Comparison of ENCODE assay signal across 27 cellular contexts in the genomic region with DNA sequence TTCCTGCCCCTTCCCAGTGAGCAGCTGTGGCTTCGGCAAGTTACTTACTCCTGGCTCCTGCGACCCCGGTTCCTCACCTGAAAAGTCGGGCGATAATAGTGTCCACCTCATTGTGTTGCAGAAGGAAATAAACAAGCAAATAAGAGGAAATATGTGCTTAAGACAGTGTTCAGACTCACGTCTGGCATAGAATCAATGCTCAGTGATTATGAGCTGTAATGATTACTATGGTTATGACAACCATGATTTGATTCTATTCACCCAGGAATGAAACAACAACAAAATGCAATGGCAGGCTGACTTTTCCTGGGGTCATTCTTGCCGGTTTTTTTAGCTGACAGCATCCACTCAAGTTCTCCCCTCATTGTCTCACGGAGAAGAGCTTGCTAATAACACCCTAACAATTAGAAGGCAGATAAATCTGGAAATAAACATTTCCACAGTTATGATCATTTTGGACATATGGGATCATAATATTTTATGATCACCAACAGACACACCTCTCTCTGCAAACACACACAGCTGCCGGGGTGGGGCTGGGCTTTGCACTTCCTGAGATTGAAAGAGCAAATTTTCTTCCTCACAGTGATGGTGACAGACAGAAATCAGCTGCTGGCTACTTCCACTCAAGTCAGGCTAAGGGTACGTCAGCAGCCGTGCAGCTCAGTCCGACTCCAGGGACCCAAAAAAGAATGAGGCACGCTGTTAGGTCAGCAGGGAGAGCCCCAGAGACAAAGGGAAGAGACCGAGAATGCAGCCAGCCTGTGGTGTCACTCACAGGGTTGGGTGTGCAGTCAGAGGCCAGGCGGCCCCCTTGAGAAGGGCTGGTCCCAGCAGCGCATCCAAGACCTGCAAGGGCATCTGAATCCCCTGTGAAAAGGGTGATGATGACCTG.
DNase-seq lines count a peak whose midpoint lies in the region; ATAC-seq and TF ChIP-seq lines count a peak whose summit lies in the region.
"Had no signal": no experiment of that assay in that cellular context is flagged by ENCODE, and none has a peak within 500 bp of the region (broad histone marks: within the 10 kb centered on the region; RNA-seq: fewer than 3 reads in every experiment).

No MANE protein-coding gene starts in this region.

- intact Hi-C loops in lower lobe of right lung (cut with DNase I): no loop called here

- H3K9me3 Mint-ChIP-seq in WTC11: peaks cover 9% of the 10 kb centered on the region
- H3K9me3 Mint-ChIP-seq: nephron had no signal

- H3K4me2 ChIP-seq in trophoblast cell (ENCODE audit: low read length): peak overlapping the region; percentile 25

- H3K27me3 ChIP-seq in SJSA1 (replicated peaks): peaks cover 100% of the 10 kb centered on the region
- no peaks in the 10 kb centered on the region for H3K27me3 ChIP-seq in trophoblast cell (ENCODE audit: insufficient read depth, low read length)
- peaks cover 8% of the 10 kb centered on the region for H3K27me3 ChIP-seq in lower lobe of right lung (ENCODE audit: low read depth)
- H3K27me3 ChIP-seq: pancreas had no signal

- H3K79me1 ChIP-seq in trophoblast cell (ENCODE audit: low read length): no peaks in the 10 kb centered on the region

- no peak overlapping the region for H3K4me3 ChIP-seq in SJSA1
- no peak overlapping the region for H3K4me3 ChIP-seq in trophoblast cell (ENCODE audit: low read depth, low read length)
- no peak overlapping the region for H3K4me3 ChIP-seq in lower lobe of right lung
- H3K4me3 ChIP-seq: heart left ventricle, lung, pancreas, SK-N-MC, tibial artery had no signal

- no peak for ATAC-seq in WTC11
- ATAC-seq in HG03565 (IDR thresholded peaks at IDR 0.05; ENCODE audit: unreplicated experiment): no peak
- no peak for ATAC-seq in lower lobe of right lung
- ATAC-seq: effector memory CD8-positive, alpha-beta T cell; heart left ventricle had no signal

- no peak overlapping the region for H3K23ac ChIP-seq in trophoblast cell (ENCODE audit: low read length)

- DNase-seq in NCI-H2081 (lab: John Stamatoyannopoulos, UW) (peak; percentile 24 to 59), NCI-H2081 treated with DMSO at 0.1 percent for 48 hours (lab: John Stamatoyannopoulos, UW) (no peak), LoVo (ENCODE audit: low spot score) (peak; percentile 32), SJSA1 (ENCODE audit: low read depth in 1 of 2, low spot score in 2 of 2) (peak; percentile 68 to 90), trophoblast cell (no peak), WTC11 (ENCODE audit: low spot score) (no peak), lower lobe of right lung (no peak)
- DNase-seq: activated CD4-positive, alpha-beta T cell treated with anti-CD3 and anti-CD28 coated beads for 48 hours; activated effector memory CD4-positive, alpha-beta T cell treated with anti-CD3 and anti-CD28 coated beads, Interleukin-2, amount 50 U/mL, for 16 hours; activated naive CD8-positive, alpha-beta T cell treated with anti-CD3 and anti-CD28 coated beads, Interleukin-2, amount 10 ng/mL, durations not matched to agents 7 days and 5 days; activated T-cell treated with anti-CD3 and anti-CD28 coated beads, Interleukin-2, amount 50 U/mL, for 1 hour; cortex of kidney; effector memory CD8-positive, alpha-beta T cell; heart left ventricle; KG1; kidney glomerular epithelial cell; MM.1S; NCI-H2029; pancreas; RPMI8226; stimulated activated CD4-positive, alpha-beta T cell treated with anti-CD3 and anti-CD28 coated beads, Interleukin-2, amount 100 ng/mL, for 24 hours; T-helper 2 cell; tibial artery had no signal

- CTCF ChIA-PET in WTC11 (lab: Charles Lee): no interaction called here

- H3K27ac ChIP-seq in SJSA1: no peak overlapping the region
- no peak overlapping the region for H3K27ac ChIP-seq in trophoblast cell (ENCODE audit: low read depth, low read length)
- H3K27ac ChIP-seq in lower lobe of right lung: no peak overlapping the region
- H3K27ac ChIP-seq: heart left ventricle, pancreas, SK-N-MC, tibial artery had no signal

- no peak overlapping the region for H3K4ac ChIP-seq in trophoblast cell (ENCODE audit: low read depth, low read length)

- no peak overlapping the region for H4K8ac ChIP-seq in trophoblast cell (ENCODE audit: low read depth, low read length)

- no peak overlapping the region for H2BK12ac ChIP-seq in trophoblast cell (ENCODE audit: low read length)

- H3K36me3 Mint-ChIP-seq in WTC11: no peaks in the 10 kb centered on the region
- H3K36me3 Mint-ChIP-seq: activated naive CD8-positive, alpha-beta T cell treated with anti-CD3 and anti-CD28 coated beads, Interleukin-2, amount 10 ng/mL, durations not matched to agents 7 days and 5 days had no signal

- peaks cover 14% of the 10 kb centered on the region; the same call in 1 of the 2 replicates for H3K9me3 ChIP-seq in SJSA1 (replicated peaks)
- peaks cover 2% of the 10 kb centered on the region for H3K9me3 ChIP-seq in trophoblast cell (ENCODE audit: insufficient read depth, low read depth, low read length)
- no peaks in the 10 kb centered on the region for H3K9me3 ChIP-seq in lower lobe of right lung
- H3K9me3 ChIP-seq: heart left ventricle, pancreas, tibial artery had no signal

- no peak overlapping the region for H3K18ac ChIP-seq in trophoblast cell (ENCODE audit: low read length)

- H4K12ac ChIP-seq in trophoblast cell (ENCODE audit: low read depth, low read length): no peak overlapping the region

- no peaks in the 10 kb centered on the region for H3K79me2 ChIP-seq in trophoblast cell (ENCODE audit: control insufficient read depth, insufficient read depth, low read length, poor library complexity)

- H3K9ac ChIP-seq in trophoblast cell (ENCODE audit: low read length): no peak overlapping the region

- no peak overlapping the region for H2BK5ac ChIP-seq in trophoblast cell (ENCODE audit: low read depth, low read length, poor library complexity)

- H3K27ac Mint-ChIP-seq in WTC11: no peak overlapping the region
- H3K27ac Mint-ChIP-seq: activated naive CD8-positive, alpha-beta T cell treated with anti-CD3 and anti-CD28 coated beads, Interleukin-2, amount 10 ng/mL, durations not matched to agents 7 days and 5 days; effector memory CD8-positive, alpha-beta T cell; nephron had no signal

- no peak overlapping the region for H3K14ac ChIP-seq in trophoblast cell (ENCODE audit: low read length)

- no peaks in the 10 kb centered on the region for H3K36me3 ChIP-seq in SJSA1
- H3K36me3 ChIP-seq in trophoblast cell (ENCODE audit: control insufficient read depth in 1 of 2, insufficient read depth in 2 of 2, low read length in 2 of 2): no peaks in the 10 kb centered on the region
- no peaks in the 10 kb centered on the region for H3K36me3 ChIP-seq in lower lobe of right lung
- H3K36me3 ChIP-seq: heart left ventricle, pancreas, tibial artery had no signal

- peaks cover 10% of the 10 kb centered on the region for H3K4me1 Mint-ChIP-seq in WTC11
- H3K4me1 Mint-ChIP-seq: activated naive CD8-positive, alpha-beta T cell treated with anti-CD3 and anti-CD28 coated beads, Interleukin-2, amount 10 ng/mL, durations not matched to agents 7 days and 5 days had no signal

- POLR2A ChIA-PET in WTC11 (lab: Charles Lee): no interaction called here

- no peak for TF ChIP-seq CTCF in WTC11 (IDR thresholded peaks at IDR 0.05)
- TF ChIP-seq CTCF in lower lobe of right lung (IDR thresholded peaks at IDR 0.05): no peak

- WGBS in trophoblast cell (ENCODE audit: extremely low coverage, insufficient coverage, insufficient read length): no CpG with 5 or more reads among the region's 16 CpGs

- no peak overlapping the region for H4K91ac ChIP-seq in trophoblast cell (ENCODE audit: low read depth, low read length)

- H3K27me3 Mint-ChIP-seq in WTC11 (ENCODE audit: low read depth): no peaks in the 10 kb centered on the region; the same call in 1 of the 2 replicates
- H3K27me3 Mint-ChIP-seq: activated naive CD8-positive, alpha-beta T cell treated with anti-CD3 and anti-CD28 coated beads, Interleukin-2, amount 10 ng/mL, durations not matched to agents 7 days and 5 days had no signal

- H2AK5ac ChIP-seq in trophoblast cell (ENCODE audit: low read length): no peak overlapping the region

- no peak overlapping the region for H2AFZ ChIP-seq in trophoblast cell (ENCODE audit: insufficient read depth, low read length, poor library complexity)

- H3K4me3 Mint-ChIP-seq in WTC11: no peak overlapping the region
- H3K4me3 Mint-ChIP-seq: activated naive CD8-positive, alpha-beta T cell treated with anti-CD3 and anti-CD28 coated beads, Interleukin-2, amount 10 ng/mL, durations not matched to agents 7 days and 5 days; effector memory CD8-positive, alpha-beta T cell; nephron had no signal

- H3K4me1 ChIP-seq in SJSA1 (replicated peaks) (no peaks in the 10 kb centered on the region), trophoblast cell (ENCODE audit: control insufficient read depth in 1 of 2, insufficient read depth in 2 of 2, low read length in 2 of 2) (no peaks in the 10 kb centered on the region), lower lobe of right lung (no peaks in the 10 kb centered on the region)
- H3K4me1 ChIP-seq: heart left ventricle, pancreas, tibial artery had no signal

- H2BK120ac ChIP-seq in trophoblast cell (ENCODE audit: insufficient read depth, low read length, poor library complexity): no peak overlapping the region

TF ChIP-seq in WTC11, 78 proteins besides CTCF, POLR2A, EP300 and RAD21 (continues in another document):
- no peak for TF ChIP-seq EMX1 (CRISPR knock-in tag; IDR thresholded peaks at IDR 0.05)
- no peak for TF ChIP-seq ATF6 (CRISPR knock-in tag; IDR thresholded peaks at IDR 0.05)

Comparison
In these comparisons a context has a peak if more than half of its experiments do, and no peak if none do; other contexts are left out.
1. DNase-seq: peak in NCI-H2081 (2 of 2), LoVo (single experiment) and SJSA1 (2 of 2); none in NCI-H2081 treated with DMSO at 0.1 percent for 48 hours (single experiment), trophoblast cell (0 of 2), WTC11 (single experiment) and lower lobe of right lung (single experiment).